16 cellular contexts compared by ENCODE assay signal in genomic region chr13:80048030-80048429, GRCh38.
A peak's percentile ranks its signal among the peaks of the same experiment; 100 is the strongest.
DNase-seq lines count a peak whose midpoint lies in the region; ATAC-seq, FAIRE-seq and TF ChIP-seq lines count a peak whose summit lies in the region.
"Had no signal": no experiment of that assay in that cellular context is flagged by ENCODE, and none has a peak within 500 bp of the region (broad histone marks: within the 10 kb centered on the region; RNA-seq: fewer than 3 reads in every experiment).

No MANE protein-coding gene starts in this region.

- dilution Hi-C loops in endothelial cell of umbilical vein (cut with MboI; ENCODE audit: extremely low pct_ligation_motif_present, low sequenced_read_pairs), result loop anchor here (25.0 kb wide), 1 partner anchor 289 kb away; the partner anchor contains the start of gene SPRY2

- FAIRE-seq in endothelial cell of umbilical vein (lab: Jason Lieb, UNC) (no peak), pancreas (lab: Jason Lieb, UNC) (no peak)

- H3K79me2 ChIP-seq in MM.1S (ENCODE audit: low read length) (no peaks in the 10 kb centered on the region), endothelial cell of umbilical vein (ENCODE audit: control insufficient read depth, insufficient read depth, low read length) (no peaks in the 10 kb centered on the region)

- 21 to 33% methylated on average over 1 of the region's 1 CpG for WGBS in pancreas, 2 donors

- H3K36me3 Mint-ChIP-seq in activated naive CD8-positive, alpha-beta T cell treated with anti-CD3 and anti-CD28 coated beads, Interleukin-2, amount 50 U/mL, for 24 hours (ENCODE audit: low read depth), result no peaks in the 10 kb centered on the region

- intact Hi-C loops in endothelial cell of umbilical vein (cut with micrococcal nuclease) (loop anchor here (1.0 to 10.0 kb wide), 3 partner anchors 8 to 907 kb away; no protein-coding TSS in a partner anchor), pancreas (cut with DNase I) (no loop called here)

- H3K9me3 Mint-ChIP-seq in activated naive CD8-positive, alpha-beta T cell treated with anti-CD3 and anti-CD28 coated beads, Interleukin-2, amount 50 U/mL, for 24 hours, result peaks cover 3% of the 10 kb centered on the region

- H3K9ac ChIP-seq in BLaER1 treated with 17β-estradiol and CSF1 and Interleukin-3, amounts not matched to agents 10 nM and 100 nM, result no peak overlapping the region; a peak in 1 of 22 replicates
- H3K9ac ChIP-seq in MM.1S (ENCODE audit: low read length), result no peak overlapping the region
- H3K9ac ChIP-seq in endothelial cell of umbilical vein (replicated peaks; ENCODE audit: extremely low read depth, insufficient read depth, low read length), result no peak overlapping the region

- no peak overlapping the region for H3K4me3 ChIP-seq in BLaER1 treated with 17β-estradiol and CSF1 and Interleukin-3, amounts not matched to agents 10 nM and 100 nM
- H3K4me3 ChIP-seq in MM.1S (ENCODE audit: low read length) (no peak overlapping the region), endothelial cell of umbilical vein (replicated peaks in 1 of 3; ENCODE audit: insufficient read depth in 1 of 3, low read depth in 1 of 3, low read length in 3 of 3) (no peak overlapping the region), pancreas (no peak overlapping the region)
- H3K4me3 ChIP-seq: gastroesophageal sphincter, lung, MG63, Peyer's patch, uterus had no signal

- no peaks in the 10 kb centered on the region for H3K9me2 ChIP-seq in MM.1S (replicated peaks; ENCODE audit: insufficient read depth, low read length)

- peaks cover 30 to 48% (median 41%) of the 10 kb centered on the region in 10 experiments for H3K4me1 ChIP-seq in BLaER1 treated with 17β-estradiol and CSF1 and Interleukin-3, amounts not matched to agents 10 nM and 100 nM
- H3K4me1 ChIP-seq in MM.1S (ENCODE audit: low read length), result peaks cover 22% of the 10 kb centered on the region
- H3K4me1 ChIP-seq in endothelial cell of umbilical vein (ENCODE audit: control insufficient read depth, extremely low read depth, insufficient read depth, low read length), result peaks cover 26% of the 10 kb centered on the region
- peaks cover 12 to 26% (median 12%) of the 10 kb centered on the region in 3 donors for H3K4me1 ChIP-seq in pancreas
- H3K4me1 ChIP-seq: Peyer's patch had no signal

- TF ChIP-seq CTCF in MM.1S (IDR thresholded peaks at IDR 0.05; ENCODE audit: low read length) (no peak), endothelial cell of umbilical vein (IDR thresholded peaks at IDR 0.05; ENCODE audit: extremely low read depth in 1 of 2, insufficient read depth in 1 of 2, low read depth in 1 of 2, low read length in 2 of 2) (no peak), pancreas (IDR thresholded peaks at IDR 0.05) (no peak)

- H2AFZ ChIP-seq in MM.1S (ENCODE audit: low read length), result peak overlapping the region; percentile 49; the same call in 1 of the 2 replicates
- no peak overlapping the region for H2AFZ ChIP-seq in endothelial cell of umbilical vein (ENCODE audit: low read depth, low read length)

- no peak overlapping the region for H3K27ac Mint-ChIP-seq in activated naive CD8-positive, alpha-beta T cell treated with anti-CD3 and anti-CD28 coated beads, Interleukin-2, amount 50 U/mL, for 24 hours

- ATAC-seq in pancreas (peak in 3 of 4 donors; percentile 57 to 75 (median 73)), GM18519 (IDR thresholded peaks at IDR 0.05; ENCODE audit: low FRiP score, unreplicated experiment) (no peak)
- no peak for ATAC-seq in activated naive CD8-positive, alpha-beta T cell treated with anti-CD3 and anti-CD28 coated beads, Interleukin-2, amount 50 U/mL, for 24 hours

- H3K36me3 ChIP-seq in BLaER1 treated with 17β-estradiol and CSF1 and Interleukin-3, amounts not matched to agents 10 nM and 100 nM, result no peaks in the 10 kb centered on the region
- no peaks in the 10 kb centered on the region for H3K36me3 ChIP-seq in MM.1S (replicated peaks; ENCODE audit: insufficient read depth, low read length)
- H3K36me3 ChIP-seq in endothelial cell of umbilical vein (ENCODE audit: control insufficient read depth in 2 of 2, extremely low read depth in 1 of 2, insufficient read depth in 2 of 2, low read length in 2 of 2), result no peaks in the 10 kb centered on the region
- no peaks in the 10 kb centered on the region for H3K36me3 ChIP-seq in pancreas
- H3K36me3 ChIP-seq: gastroesophageal sphincter, MG63, Peyer's patch, uterus had no signal

- CTCF ChIA-PET in endothelial cell of umbilical vein (lab: Charles Lee), result interaction anchor here (0.7 to 2.9 kb wide), 9 partner anchors 12 to 369 kb away, joined by 3 to 11 read pairs (median 4); partner anchors contain the start of gene SPRY2

- H3K27ac ChIP-seq in BLaER1 treated with 17β-estradiol and CSF1 and Interleukin-3, amounts not matched to agents 10 nM and 100 nM, result peak overlapping the region in 1 of 11 experiments; percentile 37; a peak in 3 of 22 replicates
- no peak overlapping the region for H3K27ac ChIP-seq in MM.1S (ENCODE audit: low read length)
- no peak overlapping the region for H3K27ac ChIP-seq in endothelial cell of umbilical vein (ENCODE audit: insufficient read depth, low read depth, low read length)
- H3K27ac ChIP-seq in pancreas, result peak overlapping the region in 1 of 4 donors; percentile 50
- H3K27ac ChIP-seq: Peyer's patch, uterus had no signal

- no TSS peak for BruUV-seq in endothelial cell of umbilical vein (replicated peaks; lab: Mats Ljungman, UMichigan)

- H3F3A ChIP-seq in MM.1S (ENCODE audit: insufficient read depth, low read length), result no peaks in the 10 kb centered on the region

- H3K9me1 ChIP-seq in endothelial cell of umbilical vein (replicated peaks; ENCODE audit: control insufficient read depth, extremely low read depth, insufficient read depth, low read length), result no peaks in the 10 kb centered on the region

- no peak for DNase-seq in MM.1S
- DNase-seq in endothelial cell of umbilical vein (ENCODE audit: low read depth, low spot score), result peak; percentile 3
- no peak for DNase-seq in pancreas
- no peak for DNase-seq in activated naive CD8-positive, alpha-beta T cell treated with anti-CD3 and anti-CD28 coated beads, Interleukin-2, amount 50 U/mL, for 24 hours
- DNase-seq in H4 (ENCODE audit: low spot score), result no peak
- DNase-seq in activated T-cell treated with anti-CD3 and anti-CD28 coated beads, Interleukin-2, amount 50 U/mL, for 48 hours, result no peak
- DNase-seq: central memory CD4-positive, alpha-beta T cell; H7; NCI-H510A had no signal

- H4K20me1 ChIP-seq in BLaER1 treated with 17β-estradiol and CSF1 and Interleukin-3, amounts not matched to agents 10 nM and 100 nM, result no peaks in the 10 kb centered on the region
- H4K20me1 ChIP-seq in MM.1S (ENCODE audit: insufficient read depth, low read length) (no peaks in the 10 kb centered on the region), endothelial cell of umbilical vein (replicated peaks; ENCODE audit: control insufficient read depth, extremely low read depth, insufficient read depth, low read length) (no peaks in the 10 kb centered on the region)

- no peaks in the 10 kb centered on the region for H3K27me3 Mint-ChIP-seq in activated naive CD8-positive, alpha-beta T cell treated with anti-CD3 and anti-CD28 coated beads, Interleukin-2, amount 50 U/mL, for 24 hours

- peaks cover 0 to 9% (median 0%) of the 10 kb centered on the region in 11 experiments; a peak in 3 of 22 replicates for H3K27me3 ChIP-seq in BLaER1 treated with 17β-estradiol and CSF1 and Interleukin-3, amounts not matched to agents 10 nM and 100 nM
- H3K27me3 ChIP-seq in MM.1S (replicated peaks; ENCODE audit: insufficient read depth, low read length) (no peaks in the 10 kb centered on the region), endothelial cell of umbilical vein (ENCODE audit: control insufficient read depth in 2 of 2, insufficient read depth in 2 of 2, low read length in 2 of 2) (no peaks in the 10 kb centered on the region), pancreas (no peaks in the 10 kb centered on the region)
- H3K27me3 ChIP-seq: gastroesophageal sphincter, MG63, Peyer's patch, uterus had no signal

- POLR2A ChIA-PET in endothelial cell of umbilical vein (lab: Charles Lee), result no interaction called here

- H3K4me1 Mint-ChIP-seq in activated naive CD8-positive, alpha-beta T cell treated with anti-CD3 and anti-CD28 coated beads, Interleukin-2, amount 50 U/mL, for 24 hours, result peaks cover 27% of the 10 kb centered on the region

- peak overlapping the region; percentile 62 to 87 (median 76); a peak in 21 of 22 replicates for H3K4me2 ChIP-seq in BLaER1 treated with 17β-estradiol and CSF1 and Interleukin-3, amounts not matched to agents 10 nM and 100 nM
- H3K4me2 ChIP-seq in MM.1S (ENCODE audit: low read depth, low read length) (no peak overlapping the region), endothelial cell of umbilical vein (ENCODE audit: insufficient read depth, low read length) (no peak overlapping the region)

- H3K9me3 ChIP-seq in BLaER1 treated with 17β-estradiol and CSF1 and Interleukin-3, amounts not matched to agents 10 nM and 100 nM (replicated peaks in 1 of 11), result peaks cover 2 to 17% (median 4%) of the 10 kb centered on the region in 11 experiments; a peak in 18 of 22 replicates
- H3K9me3 ChIP-seq in MM.1S (replicated peaks; ENCODE audit: insufficient read depth, low read length) (no peaks in the 10 kb centered on the region), endothelial cell of umbilical vein (replicated peaks; ENCODE audit: control insufficient read depth, insufficient read depth, low read length) (no peaks in the 10 kb centered on the region), pancreas (no peaks in the 10 kb centered on the region)
- H3K9me3 ChIP-seq: gastroesophageal sphincter, Peyer's patch, uterus had no signal

- no peak overlapping the region for H3K4me3 Mint-ChIP-seq in activated naive CD8-positive, alpha-beta T cell treated with anti-CD3 and anti-CD28 coated beads, Interleukin-2, amount 50 U/mL, for 24 hours

- TF ChIP-seq POLR2A in endothelial cell of umbilical vein (IDR thresholded peaks at IDR 0.05; ENCODE audit: low read depth, low read length), result no peak

TF ChIP-seq in endothelial cell of umbilical vein, 7 proteins besides CTCF, POLR2A, EP300 and RAD21:
- TF ChIP-seq MYC (IDR thresholded peaks at IDR 0.05; ENCODE audit: low read depth, low read length), result no peak
- TF ChIP-seq GATA2 (IDR thresholded peaks at IDR 0.05; ENCODE audit: insufficient read depth, insufficient read length, low read depth, low read length), result no peak
- TF ChIP-seq FOS (IDR thresholded peaks at IDR 0.05; ENCODE audit: borderline replicate concordance, insufficient read depth, low read length), result no peak
- no peak for TF ChIP-seq JUN (IDR thresholded peaks at IDR 0.05; ENCODE audit: borderline replicate concordance, insufficient read depth, insufficient read length, low read depth)
- no peak for TF ChIP-seq MAX (IDR thresholded peaks at IDR 0.05; ENCODE audit: insufficient read depth, insufficient read length)
- no peak for TF ChIP-seq POLR2AphosphoS5 (IDR thresholded peaks at IDR 0.05; ENCODE audit: insufficient read depth, low read depth, low read length)

Comparison
In these comparisons a context has a peak if more than half of its experiments do, and no peak if none do; other contexts are left out.
1. H3K4me2 ChIP-seq: peak in BLaER1 treated with 17β-estradiol and CSF1 and Interleukin-3, amounts not matched to agents 10 nM and 100 nM (11 of 11); none in MM.1S (single experiment) and endothelial cell of umbilical vein (single experiment).
2. ATAC-seq: peak in pancreas (3 of 4); none in activated naive CD8-positive, alpha-beta T cell treated with anti-CD3 and anti-CD28 coated beads, Interleukin-2, amount 50 U/mL, for 24 hours (single experiment) and GM18519 (single experiment).